In genomic region chr5:127320032-127320945, GRCh38 we compare ENCODE assay signal across 9 cellular contexts. TPM values are rescaled to one million over a fixed set of nuclear protein-coding genes. Genes with fewer than 3 reads are reported as not detected.
DNase-seq lines count a peak whose midpoint lies in the region; ATAC-seq, FAIRE-seq and TF ChIP-seq lines count a peak whose summit lies in the region.
"Had no signal": no experiment of that assay in that cellular context is flagged by ENCODE, and none has a peak within 500 bp of the region (broad histone marks: within the 10 kb centered on the region; RNA-seq: fewer than 3 reads in every experiment).

No MANE protein-coding gene starts in this region.

- H3K27me3 ChIP-seq in astrocyte (ENCODE audit: insufficient read depth, low read length) = no peaks in the 10 kb centered on the region
- H3K27me3 ChIP-seq in vagina = no peaks in the 10 kb centered on the region

- H3K36me3 Mint-ChIP-seq in astrocyte (ENCODE audit: low read depth, unreplicated experiment) (no peaks in the 10 kb centered on the region), glutamatergic neuron (ENCODE audit: unreplicated experiment) (no peaks in the 10 kb centered on the region)
- H3K36me3 Mint-ChIP-seq in activated T-helper 2 cell treated with anti-CD3 and anti-CD28 coated beads, Interferon-gamma antibody, Interleukin-2, Interleukin-4, amounts not matched to agents 10 μg/mL and 5 μg/mL and 100 μg/mL, durations not matched to agents 14 hours and 24 hours and 36 hours (ENCODE audit: low read depth) = no peaks in the 10 kb centered on the region

- H3K36me3 ChIP-seq in astrocyte (ENCODE audit: insufficient read depth, low read length) (no peaks in the 10 kb centered on the region), vagina (no peaks in the 10 kb centered on the region)

- no peak overlapping the region for H2AFZ ChIP-seq in astrocyte (ENCODE audit: low read depth, low read length)

- H3K27me3 Mint-ChIP-seq in astrocyte (ENCODE audit: low read depth, unreplicated experiment) (no peaks in the 10 kb centered on the region), glutamatergic neuron (ENCODE audit: unreplicated experiment) (no peaks in the 10 kb centered on the region)
- peaks cover 15% of the 10 kb centered on the region for H3K27me3 Mint-ChIP-seq in activated T-helper 2 cell treated with anti-CD3 and anti-CD28 coated beads, Interferon-gamma antibody, Interleukin-2, Interleukin-4, amounts not matched to agents 10 μg/mL and 5 μg/mL and 100 μg/mL, durations not matched to agents 14 hours and 24 hours and 36 hours (ENCODE audit: low read depth)
- H3K27me3 Mint-ChIP-seq: brain had no signal

- peak overlapping the region; percentile 64 for H3K4me2 ChIP-seq in astrocyte (ENCODE audit: low read length)

- no peak for TF ChIP-seq POLR2A in vagina (IDR thresholded peaks at IDR 0.05)

- H3K4me1 ChIP-seq in astrocyte (ENCODE audit: insufficient read depth, low read length) = peaks cover 15% of the 10 kb centered on the region
- H3K4me1 ChIP-seq in vagina = no peaks in the 10 kb centered on the region

- DNase-seq in COLO829 (ENCODE audit: low spot score) (peak; percentile 75), astrocyte (ENCODE audit: low read depth) (peak; percentile 75), NCI-H187 treated with DMSO at 0.1 percent for 48 hours (lab: John Stamatoyannopoulos, UW) (no peak), vagina (ENCODE audit: extremely low spot score in 2 of 2) (no peak), glutamatergic neuron (no peak)
- DNase-seq in activated T-helper 2 cell treated with anti-CD3 and anti-CD28 coated beads, Interferon-gamma antibody, Interleukin-2, Interleukin-4, amounts not matched to agents 10 μg/mL and 5 μg/mL and 100 μg/mL, durations not matched to agents 14 hours and 24 hours and 36 hours (ENCODE audit: low spot score) = no peak

- FAIRE-seq in astrocyte (lab: Jason Lieb, UNC) = peak; percentile 65

- H3K9me3 ChIP-seq in astrocyte (ENCODE audit: insufficient read depth, low read depth, low read length) = no peaks in the 10 kb centered on the region
- no peaks in the 10 kb centered on the region for H3K9me3 ChIP-seq in vagina

- ATAC-seq in GM19463 (IDR thresholded peaks at IDR 0.05; ENCODE audit: unreplicated experiment) = peak; percentile 95
- peak; percentile 90 for ATAC-seq in HG03439 (IDR thresholded peaks at IDR 0.05; ENCODE audit: unreplicated experiment)

- peak overlapping the region; percentile 81 for H3K27ac Mint-ChIP-seq in astrocyte (ENCODE audit: unreplicated experiment)
- no peak overlapping the region for H3K27ac Mint-ChIP-seq in glutamatergic neuron (ENCODE audit: unreplicated experiment)
- no peak overlapping the region for H3K27ac Mint-ChIP-seq in activated T-helper 2 cell treated with anti-CD3 and anti-CD28 coated beads, Interferon-gamma antibody, Interleukin-2, Interleukin-4, amounts not matched to agents 10 μg/mL and 5 μg/mL and 100 μg/mL, durations not matched to agents 14 hours and 24 hours and 36 hours

- H3K4me1 Mint-ChIP-seq in astrocyte (ENCODE audit: low read depth, unreplicated experiment) (peaks cover 21% of the 10 kb centered on the region), glutamatergic neuron (ENCODE audit: low read depth, unreplicated experiment) (peaks cover 4% of the 10 kb centered on the region)
- peaks cover 14% of the 10 kb centered on the region for H3K4me1 Mint-ChIP-seq in activated T-helper 2 cell treated with anti-CD3 and anti-CD28 coated beads, Interferon-gamma antibody, Interleukin-2, Interleukin-4, amounts not matched to agents 10 μg/mL and 5 μg/mL and 100 μg/mL, durations not matched to agents 14 hours and 24 hours and 36 hours (ENCODE audit: low read depth)

- H3K4me3 Mint-ChIP-seq in astrocyte (ENCODE audit: unreplicated experiment) = no peak overlapping the region
- no peak overlapping the region for H3K4me3 Mint-ChIP-seq in glutamatergic neuron (ENCODE audit: unreplicated experiment)
- no peak overlapping the region for H3K4me3 Mint-ChIP-seq in activated T-helper 2 cell treated with anti-CD3 and anti-CD28 coated beads, Interferon-gamma antibody, Interleukin-2, Interleukin-4, amounts not matched to agents 10 μg/mL and 5 μg/mL and 100 μg/mL, durations not matched to agents 14 hours and 24 hours and 36 hours (ENCODE audit: low read depth)
- H3K4me3 Mint-ChIP-seq: brain had no signal

- TF ChIP-seq CTCF in astrocyte (IDR thresholded peaks at IDR 0.05; ENCODE audit: insufficient read depth, low read depth, low read length) (no peak), vagina (IDR thresholded peaks at IDR 0.05) (no peak), glutamatergic neuron (IDR thresholded peaks at IDR 0.05; ENCODE audit: partially characterized antibody, unreplicated experiment) (no peak)

- H3K9me3 Mint-ChIP-seq in astrocyte (ENCODE audit: unreplicated experiment) = no peaks in the 10 kb centered on the region
- H3K9me3 Mint-ChIP-seq in glutamatergic neuron (ENCODE audit: unreplicated experiment) = peaks cover 1% of the 10 kb centered on the region
- H3K9me3 Mint-ChIP-seq in activated T-helper 2 cell treated with anti-CD3 and anti-CD28 coated beads, Interferon-gamma antibody, Interleukin-2, Interleukin-4, amounts not matched to agents 10 μg/mL and 5 μg/mL and 100 μg/mL, durations not matched to agents 14 hours and 24 hours and 36 hours = no peaks in the 10 kb centered on the region

- intact Hi-C loops in vagina (cut with DNase I) = no loop called here
- intact Hi-C loops in activated T-helper 2 cell treated with anti-CD3 and anti-CD28 coated beads, Interferon-gamma antibody, Interleukin-2, Interleukin-4, amounts not matched to agents 10 μg/mL and 5 μg/mL and 100 μg/mL, durations not matched to agents 14 hours and 24 hours and 36 hours (cut with micrococcal nuclease) = loop anchor here (1.0 kb wide), 1 partner anchor 542 kb away; no protein-coding TSS in a partner anchor

- H3K9ac ChIP-seq in astrocyte (ENCODE audit: low read length) = no peak overlapping the region

- peak overlapping the region; percentile 29 for H3K27ac ChIP-seq in astrocyte (ENCODE audit: low read depth, low read length)
- H3K27ac ChIP-seq in vagina = no peak overlapping the region

- H3K4me3 ChIP-seq in astrocyte (ENCODE audit: insufficient read depth, low read depth, low read length) (no peak overlapping the region), vagina (no peak overlapping the region)

- H4K20me1 ChIP-seq in astrocyte (ENCODE audit: insufficient read depth, low read length) = no peaks in the 10 kb centered on the region

- H3K79me2 ChIP-seq in astrocyte (ENCODE audit: insufficient read depth, low read length) = no peaks in the 10 kb centered on the region

RNA-seq across cellular contexts. Expression of gene MEGF10, which starts 29.7 kb away (rescaled TPM):
- 15.8 and 19.5 TPM in 2 replicates for total RNA-seq in astrocyte
- 0.74 TPM for total RNA-seq in vagina
- 0.69 TPM for total RNA-seq in glutamatergic neuron (ENCODE audit: unreplicated experiment)
- total RNA-seq in activated T-helper 2 cell treated with anti-CD3 and anti-CD28 coated beads, Interferon-gamma antibody, Interleukin-2, Interleukin-4, amounts not matched to agents 10 μg/mL and 5 μg/mL and 100 μg/mL, durations not matched to agents 14 hours and 24 hours and 36 hours = not detected in 2 replicates

Comparison
In these comparisons a context has a peak if more than half of its experiments do, and no peak if none do; other contexts are left out.
1. DNase-seq: peak in COLO829 (single experiment) and astrocyte (single experiment); none in NCI-H187 treated with DMSO at 0.1 percent for 48 hours (single experiment), vagina (0 of 2), glutamatergic neuron (single experiment) and activated T-helper 2 cell treated with anti-CD3 and anti-CD28 coated beads, Interferon-gamma antibody, Interleukin-2, Interleukin-4, amounts not matched to agents 10 μg/mL and 5 μg/mL and 100 μg/mL, durations not matched to agents 14 hours and 24 hours and 36 hours (single experiment).